In the genomic region with DNA sequence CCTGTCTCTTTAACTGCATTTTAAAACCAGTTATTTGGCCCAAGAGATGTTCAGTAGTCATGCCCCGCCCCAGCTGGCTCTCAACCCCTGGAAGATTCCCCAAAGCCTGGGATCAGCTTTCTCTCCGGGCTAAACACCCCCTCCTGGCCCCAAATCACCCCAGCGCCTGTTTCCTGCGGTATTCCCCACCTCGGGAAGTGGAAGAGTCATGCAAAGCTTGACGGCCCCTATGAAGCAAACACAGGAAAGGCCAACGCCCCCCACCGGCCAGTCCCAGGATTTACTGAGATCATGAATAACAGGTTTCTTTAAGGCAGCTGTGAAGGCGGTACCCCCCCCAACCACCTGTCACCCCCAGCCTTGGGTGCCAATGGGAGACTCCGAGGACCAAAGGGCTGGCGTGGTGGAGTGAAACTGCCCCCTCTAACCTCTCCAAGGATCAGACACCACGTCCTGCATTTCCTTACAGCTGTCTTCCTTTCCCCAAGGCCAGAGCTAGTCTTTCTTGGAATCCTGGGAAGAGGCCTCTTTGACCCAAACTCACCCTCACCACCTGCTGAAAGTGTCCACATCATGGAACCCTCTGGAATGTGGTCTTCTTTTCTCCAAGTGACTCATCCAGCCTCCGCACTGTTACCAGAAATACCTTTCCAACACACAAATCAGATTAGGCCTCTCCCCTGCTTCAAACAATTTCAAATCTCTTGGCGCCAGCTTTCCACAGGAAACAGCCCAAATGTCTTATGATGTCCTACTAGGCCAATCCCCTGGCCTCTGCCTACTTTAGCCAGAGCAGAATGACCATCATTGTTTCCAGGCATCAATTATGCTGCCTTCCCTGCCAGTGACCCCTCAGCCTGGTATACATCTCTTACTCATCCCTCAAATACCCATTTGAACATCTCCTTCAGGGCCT, we compare ENCODE assay signal across 10 cellular contexts.
DNase-seq lines count a peak whose midpoint lies in the region; ATAC-seq, FAIRE-seq and TF ChIP-seq lines count a peak whose summit lies in the region.
"Had no signal": no experiment of that assay in that cellular context is flagged by ENCODE, and none has a peak within 500 bp of the region (broad histone marks: within the 10 kb centered on the region; RNA-seq: fewer than 3 reads in every experiment).

No MANE protein-coding gene starts in this region.

- WGBS in HepG2 (ENCODE audit: low lambda C conversion rate), result 33% methylated on average over 11 of the region's 14 CpGs

- H3K4me2 ChIP-seq in HepG2 (ENCODE audit: low read depth, low read length), result no peak overlapping the region

- no peak for TF ChIP-seq RAD21 in HepG2 (CRISPR knock-in tag; IDR thresholded peaks at IDR 0.05)

- DNase-seq in HFF-Myc (ENCODE audit: extremely low read depth, low read depth) (peak; percentile 89), colonic mucosa (peak; percentile 53), HepG2 (ENCODE audit: low spot score) (no peak), type B pancreatic cell (ENCODE audit: extremely low spot score, unreplicated experiment) (no peak), superior temporal gyrus (ENCODE audit: extremely low spot score) (no peak), SK-N-DZ (ENCODE audit: low spot score) (no peak), NCI-H1436 treated with DMSO at 0.1 percent for 48 hours (lab: John Stamatoyannopoulos, UW) (no peak)
- DNase-seq: activated CD4-positive, alpha-beta T cell treated with anti-CD3 and anti-CD28 coated beads, Interleukin-2, amount 50 U/mL, for 48 hours; NCI-H345 had no signal

- TF ChIP-seq CTCF in HFF-Myc (IDR thresholded peaks at IDR 0.05; ENCODE audit: low read depth, low read length, missing control alignments) (peak; percentile 65), colonic mucosa (IDR thresholded peaks at IDR 0.05) (no peak), HepG2 (CRISPR knock-in tag; IDR thresholded peaks at IDR 0.05) (0 out of 2 replicates have a peak, but pooled peaks have one; percentile 3), type B pancreatic cell (conservative IDR thresholded peaks at IDR 0.05) (no peak)

- H3K9me3 ChIP-seq in colonic mucosa, result no peaks in the 10 kb centered on the region
- peaks cover 14% of the 10 kb centered on the region; the same call in 1 of the 2 replicates for H3K9me3 ChIP-seq in HepG2 (ENCODE audit: low read length)

- TF ChIP-seq EP300 in HepG2 (IDR thresholded peaks at IDR 0.05; ENCODE audit: low read depth in 2 of 2, low read length in 2 of 2) (no peak), HepG2 (CRISPR knock-in tag; IDR thresholded peaks at IDR 0.05; ENCODE audit: borderline replicate concordance) (no peak)

- peak; percentile 26; the same call in 2 of the 3 replicates for ATAC-seq in HepG2
- ATAC-seq in GM21786 (IDR thresholded peaks at IDR 0.05; ENCODE audit: unreplicated experiment), result no peak

- CTCF ChIA-PET in HepG2 (lab: Yijun Ruan, JAX; ENCODE audit: low intra/inter-chr PET ratio, low total read pairs), result no interaction called here

- H2AFZ ChIP-seq in HepG2 (ENCODE audit: low read length), result no peak overlapping the region

- H3K36me3 ChIP-seq in colonic mucosa (no peaks in the 10 kb centered on the region), HepG2 (replicated peaks in 1 of 2; ENCODE audit: control insufficient read depth in 1 of 2, insufficient read depth in 2 of 2, low read length in 2 of 2) (no peaks in the 10 kb centered on the region)

- H3K4me1 Mint-ChIP-seq in type B pancreatic cell (ENCODE audit: unreplicated experiment), result peaks cover 27% of the 10 kb centered on the region

- no peaks in the 10 kb centered on the region for H3K27me3 Mint-ChIP-seq in type B pancreatic cell

- no peak for FAIRE-seq in HepG2 (lab: Jason Lieb, UNC)

- POLR2A ChIA-PET in HepG2 (lab: Yijun Ruan, JAX), result no interaction called here

- H3K79me2 ChIP-seq in HepG2 (ENCODE audit: insufficient read depth, low read length), result no peaks in the 10 kb centered on the region

- H3K27ac ChIP-seq in colonic mucosa, result no peak overlapping the region
- H3K27ac ChIP-seq in HepG2 (ENCODE audit: extremely low read length, insufficient read depth, low read length), result no peak overlapping the region

- TF ChIP-seq POLR2A in HepG2 (IDR thresholded peaks at IDR 0.05; ENCODE audit: insufficient read depth in 1 of 2, low read depth in 2 of 2, low read length in 2 of 2), result no peak

- H3K9ac ChIP-seq in colonic mucosa (ENCODE audit: low read depth in 2 of 2, low read length in 2 of 2) (no peak overlapping the region), HepG2 (ENCODE audit: insufficient read depth, low read depth, low read length) (no peak overlapping the region)

- H3K9me3 Mint-ChIP-seq in type B pancreatic cell, result peaks cover 12% of the 10 kb centered on the region

- no peaks in the 10 kb centered on the region for H4K20me1 ChIP-seq in HepG2 (ENCODE audit: insufficient read depth, low read length)

- H3K4me3 Mint-ChIP-seq in type B pancreatic cell, result no peak overlapping the region

- BruUV-seq in HepG2 (replicated peaks; lab: Mats Ljungman, UMichigan), result no TSS peak

- intact Hi-C loops in colonic mucosa (cut with DNase I) (no loop called here), HepG2 (cut with micrococcal nuclease; ENCODE audit: unreplicated experiment) (no loop called here)

- no peaks in the 10 kb centered on the region for H3K36me3 Mint-ChIP-seq in type B pancreatic cell

- in situ Hi-C loops in HepG2 (cut with HindIII; ENCODE audit: extremely low pct_ligation_motif_present, low pct_unique_long_range_greater_than_20kb), result no loop called here

- H3K4me3 ChIP-seq in HFF-Myc (replicated peaks; ENCODE audit: low read depth, low read length), result no peak overlapping the region
- H3K4me3 ChIP-seq in colonic mucosa, result no peak overlapping the region
- no peak overlapping the region for H3K4me3 ChIP-seq in HepG2 (replicated peaks in 1 of 3; ENCODE audit: insufficient read depth in 1 of 3, low read depth in 2 of 3, low read length in 3 of 3)

- peak overlapping the region; percentile 14 for H3K27ac Mint-ChIP-seq in type B pancreatic cell

- H3K27me3 ChIP-seq in colonic mucosa (no peaks in the 10 kb centered on the region), HepG2 (ENCODE audit: control insufficient read depth in 1 of 2, insufficient read depth in 2 of 2, low read length in 2 of 2) (no peaks in the 10 kb centered on the region; a peak in 1 of 5 replicates)

- H3K4me1 ChIP-seq in colonic mucosa (no peaks in the 10 kb centered on the region), HepG2 (ENCODE audit: insufficient read depth, low read length) (0 out of 2 replicates have a peak, but pooled peaks cover 7% of the 10 kb centered on the region)

TF ChIP-seq in HepG2, 621 proteins besides CTCF, POLR2A, EP300 and RAD21 (continues in another document):
- TF ChIP-seq SP4 (CRISPR knock-in tag; IDR thresholded peaks at IDR 0.05) (no peak), SCMH1 (CRISPR knock-in tag; IDR thresholded peaks at IDR 0.05; ENCODE audit: borderline replicate concordance) (no peak), TCF7L2 (IDR thresholded peaks at IDR 0.05; ENCODE audit: low read depth, low read length) (no peak), STAG1 (CRISPR knock-in tag; IDR thresholded peaks at IDR 0.05) (0 out of 2 replicates have a peak, but pooled peaks have one; percentile 13)
- TF ChIP-seq, protein P1, sequence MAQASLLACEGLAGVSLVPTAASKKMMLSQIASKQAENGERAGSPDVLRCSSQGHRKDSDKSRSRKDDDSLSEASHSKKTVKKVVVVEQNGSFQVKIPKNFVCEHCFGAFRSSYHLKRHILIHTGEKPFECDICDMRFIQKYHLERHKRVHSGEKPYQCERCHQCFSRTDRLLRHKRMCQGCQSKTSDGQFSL (CRISPR knock-in tag; IDR thresholded peaks at IDR 0.05), result 0 out of 2 replicates have a peak, but pooled peaks have one; percentile 47
- TF ChIP-seq, protein P2, sequence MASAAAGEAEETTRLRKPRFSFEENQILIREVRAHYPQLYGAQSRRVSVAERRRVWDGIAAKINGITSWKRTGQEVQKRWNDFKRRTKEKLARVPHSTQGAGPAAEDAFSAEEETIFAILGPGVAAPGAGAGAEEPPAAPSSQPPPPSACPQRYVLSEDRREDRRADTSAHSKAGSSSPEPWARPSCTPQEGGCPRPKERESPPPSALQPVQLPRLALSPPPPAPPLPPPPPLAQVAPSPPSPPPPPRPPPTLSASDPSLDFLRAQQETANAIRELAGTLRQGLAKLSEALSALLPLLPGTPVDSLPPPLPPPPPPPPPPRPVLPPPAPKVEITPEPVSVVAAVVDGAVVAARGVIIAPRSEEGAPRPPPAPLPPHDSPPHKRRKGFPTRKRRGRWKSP (CRISPR knock-in tag; IDR thresholded peaks at IDR 0.05), result no peak
- TF ChIP-seq, protein P3, sequence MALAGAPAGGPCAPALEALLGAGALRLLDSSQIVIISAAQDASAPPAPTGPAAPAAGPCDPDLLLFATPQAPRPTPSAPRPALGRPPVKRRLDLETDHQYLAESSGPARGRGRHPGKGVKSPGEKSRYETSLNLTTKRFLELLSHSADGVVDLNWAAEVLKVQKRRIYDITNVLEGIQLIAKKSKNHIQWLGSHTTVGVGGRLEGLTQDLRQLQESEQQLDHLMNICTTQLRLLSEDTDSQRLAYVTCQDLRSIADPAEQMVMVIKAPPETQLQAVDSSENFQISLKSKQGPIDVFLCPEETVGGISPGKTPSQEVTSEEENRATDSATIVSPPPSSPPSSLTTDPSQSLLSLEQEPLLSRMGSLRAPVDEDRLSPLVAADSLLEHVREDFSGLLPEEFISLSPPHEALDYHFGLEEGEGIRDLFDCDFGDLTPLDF (CRISPR knock-in tag; IDR thresholded peaks at IDR 0.05), result no peak
- TF ChIP-seq, protein P4, sequence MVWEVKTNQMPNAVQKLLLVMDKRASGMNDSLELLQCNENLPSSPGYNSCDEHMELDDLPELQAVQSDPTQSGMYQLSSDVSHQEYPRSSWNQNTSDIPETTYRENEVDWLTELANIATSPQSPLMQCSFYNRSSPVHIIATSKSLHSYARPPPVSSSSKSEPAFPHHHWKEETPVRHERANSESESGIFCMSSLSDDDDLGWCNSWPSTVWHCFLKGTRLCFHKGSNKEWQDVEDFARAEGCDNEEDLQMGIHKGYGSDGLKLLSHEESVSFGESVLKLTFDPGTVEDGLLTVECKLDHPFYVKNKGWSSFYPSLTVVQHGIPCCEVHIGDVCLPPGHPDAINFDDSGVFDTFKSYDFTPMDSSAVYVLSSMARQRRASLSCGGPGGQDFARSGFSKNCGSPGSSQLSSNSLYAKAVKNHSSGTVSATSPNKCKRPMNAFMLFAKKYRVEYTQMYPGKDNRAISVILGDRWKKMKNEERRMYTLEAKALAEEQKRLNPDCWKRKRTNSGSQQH (CRISPR knock-in tag; IDR thresholded peaks at IDR 0.05; ENCODE audit: low read depth), result no peak

Comparison
In these comparisons a context has a peak if more than half of its experiments do, and no peak if none do; other contexts are left out.
1. DNase-seq: peak in HFF-Myc (single experiment) and colonic mucosa (single experiment); none in HepG2 (single experiment), type B pancreatic cell (single experiment), superior temporal gyrus (single experiment), SK-N-DZ (single experiment) and NCI-H1436 treated with DMSO at 0.1 percent for 48 hours (single experiment).
2. CTCF ChIP-seq: peak in HFF-Myc (single experiment) and HepG2 (single experiment); none in colonic mucosa (single experiment) and type B pancreatic cell (single experiment).